In the genomic region with DNA sequence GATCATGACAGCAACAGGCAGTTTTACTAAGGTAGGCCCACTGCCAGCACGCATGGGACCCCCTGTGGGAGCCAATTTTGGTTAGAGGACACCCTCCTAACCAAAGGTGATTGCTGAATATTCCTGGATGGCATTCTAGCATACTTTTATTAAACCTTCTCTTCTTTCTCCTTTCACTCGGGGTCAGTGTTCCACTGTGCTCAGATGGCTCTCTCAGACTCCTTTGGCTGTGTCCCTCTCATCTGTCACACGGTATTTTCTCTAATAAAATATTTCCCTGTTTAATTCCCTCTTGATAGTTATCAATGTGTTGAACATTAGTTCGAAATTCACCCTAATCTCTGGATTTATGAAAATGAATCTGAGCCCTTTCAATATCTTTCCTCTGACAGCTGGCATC, we compare ENCODE assay signal across 23 cellular contexts.
DNase-seq lines count a peak whose midpoint lies in the region; ATAC-seq, FAIRE-seq and TF ChIP-seq lines count a peak whose summit lies in the region.
"Had no signal": no experiment of that assay in that cellular context is flagged by ENCODE, and none has a peak within 500 bp of the region (broad histone marks: within the 10 kb centered on the region; RNA-seq: fewer than 3 reads in every experiment).

No MANE protein-coding gene starts in this region.

- H3K27me3 Mint-ChIP-seq in GM23338 (ENCODE audit: insufficient read depth, low read depth, poor library complexity) (no peaks in the 10 kb centered on the region), astrocyte (ENCODE audit: low read depth, unreplicated experiment) (no peaks in the 10 kb centered on the region), mesothelial cell of epicardium (ENCODE audit: low read depth) (no peaks in the 10 kb centered on the region)
- H3K27me3 Mint-ChIP-seq: CD4-positive, alpha-beta T cell had no signal

- H3K9ac ChIP-seq in astrocyte (ENCODE audit: low read length) (peak overlapping the region; percentile 76), skeletal muscle satellite cell (ENCODE audit: low read depth, low read length) (no peak overlapping the region)

- H3K4me3 Mint-ChIP-seq in GM23338 (no peak overlapping the region), astrocyte (ENCODE audit: unreplicated experiment) (no peak overlapping the region), mesothelial cell of epicardium (no peak overlapping the region)
- H3K4me3 Mint-ChIP-seq: CD4-positive, alpha-beta T cell; HFFc6 had no signal

- H3K27ac Mint-ChIP-seq in GM23338 = no peak overlapping the region
- H3K27ac Mint-ChIP-seq in astrocyte (ENCODE audit: unreplicated experiment) = peak overlapping the region; percentile 90
- H3K27ac Mint-ChIP-seq in mesothelial cell of epicardium = peak overlapping the region; percentile 68
- H3K27ac Mint-ChIP-seq: CD4-positive, alpha-beta T cell; HFFc6 had no signal

- H3K9me2 ChIP-seq in GM23338 (ENCODE audit: insufficient read depth) = no peaks in the 10 kb centered on the region

- H3K27me3 ChIP-seq in GM23338 (ENCODE audit: insufficient read depth) (no peaks in the 10 kb centered on the region), astrocyte (ENCODE audit: insufficient read depth, low read length) (no peaks in the 10 kb centered on the region), skeletal muscle satellite cell (ENCODE audit: control insufficient read depth, insufficient read depth, low read length) (no peaks in the 10 kb centered on the region)
- H3K27me3 ChIP-seq: SJSA1 had no signal

- H3K36me3 ChIP-seq in GM23338 (ENCODE audit: insufficient read depth) (no peaks in the 10 kb centered on the region), astrocyte (ENCODE audit: insufficient read depth, low read length) (no peaks in the 10 kb centered on the region), skeletal muscle satellite cell (ENCODE audit: insufficient read depth, low read length) (no peaks in the 10 kb centered on the region)
- H3K36me3 ChIP-seq: SJSA1 had no signal

- no peaks in the 10 kb centered on the region for H3F3A ChIP-seq in GM23338 (replicated peaks; ENCODE audit: low read depth)

- H3K36me3 Mint-ChIP-seq in GM23338 (ENCODE audit: low read depth) (no peaks in the 10 kb centered on the region), astrocyte (ENCODE audit: low read depth, unreplicated experiment) (no peaks in the 10 kb centered on the region), mesothelial cell of epicardium (no peaks in the 10 kb centered on the region)

- no peak for FAIRE-seq in astrocyte (lab: Jason Lieb, UNC)
- FAIRE-seq: HTR-8/SVneo had no signal

- H4K20me1 ChIP-seq in GM23338 (replicated peaks; ENCODE audit: insufficient read depth) (no peaks in the 10 kb centered on the region), astrocyte (ENCODE audit: insufficient read depth, low read length) (no peaks in the 10 kb centered on the region)

- H3K4me1 Mint-ChIP-seq in GM23338 = peaks cover 4% of the 10 kb centered on the region; the same call in 2 of the 3 replicates
- H3K4me1 Mint-ChIP-seq in astrocyte (ENCODE audit: low read depth, unreplicated experiment) = peaks cover 25% of the 10 kb centered on the region
- peaks cover 18% of the 10 kb centered on the region for H3K4me1 Mint-ChIP-seq in mesothelial cell of epicardium

- no peaks in the 10 kb centered on the region for H3K9me3 Mint-ChIP-seq in GM23338
- H3K9me3 Mint-ChIP-seq in astrocyte (ENCODE audit: unreplicated experiment) = no peaks in the 10 kb centered on the region
- no peaks in the 10 kb centered on the region for H3K9me3 Mint-ChIP-seq in mesothelial cell of epicardium

- H2AFZ ChIP-seq in GM23338 = peak overlapping the region; percentile 79; the same call in 1 of the 2 replicates
- H2AFZ ChIP-seq in astrocyte (ENCODE audit: low read depth, low read length) = peak overlapping the region; percentile 88

- H3K9me3 ChIP-seq in astrocyte (ENCODE audit: insufficient read depth, low read depth, low read length) (no peaks in the 10 kb centered on the region), skeletal muscle satellite cell (replicated peaks; ENCODE audit: low read length) (no peaks in the 10 kb centered on the region)
- H3K9me3 ChIP-seq: SJSA1 had no signal

- ATAC-seq in GM23338 (no peak; the same call in 2 of the 3 replicates), HG03159 (IDR thresholded peaks at IDR 0.05; ENCODE audit: unreplicated experiment) (no peak)
- ATAC-seq: Right ventricle myocardium inferior had no signal

- H3K4me1 ChIP-seq in GM23338 (ENCODE audit: insufficient read depth) (peaks cover 6% of the 10 kb centered on the region; the same call in 1 of the 2 replicates), astrocyte (ENCODE audit: insufficient read depth, low read length) (peaks cover 10% of the 10 kb centered on the region), skeletal muscle satellite cell (ENCODE audit: control insufficient read depth, insufficient read depth, low read length) (peaks cover 3% of the 10 kb centered on the region)
- H3K4me1 ChIP-seq: SJSA1 had no signal

- no peaks in the 10 kb centered on the region for H3K79me2 ChIP-seq in GM23338 (replicated peaks; ENCODE audit: insufficient read depth)
- H3K79me2 ChIP-seq in astrocyte (ENCODE audit: insufficient read depth, low read length) = no peaks in the 10 kb centered on the region

- H3K27ac ChIP-seq in GM23338 (ENCODE audit: low read depth) (no peak overlapping the region), astrocyte (ENCODE audit: low read depth, low read length) (no peak overlapping the region)
- H3K27ac ChIP-seq: SJSA1 had no signal

- H3K4me2 ChIP-seq in GM23338 = no peak overlapping the region
- peak overlapping the region; percentile 89 for H3K4me2 ChIP-seq in astrocyte (ENCODE audit: low read length)
- H3K4me2 ChIP-seq in skeletal muscle satellite cell (ENCODE audit: low read length) = peak overlapping the region; percentile 55

- TF ChIP-seq CTCF in GM23338 (conservative IDR thresholded peaks at IDR 0.05; ENCODE audit: low read depth in 2 of 2) (no peak), astrocyte (IDR thresholded peaks at IDR 0.05; ENCODE audit: insufficient read depth, low read depth, low read length) (no peak), mesothelial cell of epicardium (IDR thresholded peaks at IDR 0.05; ENCODE audit: unreplicated experiment) (no peak)

- H3K4me3 ChIP-seq in GM23338 (no peak overlapping the region), astrocyte (ENCODE audit: insufficient read depth, low read depth, low read length) (no peak overlapping the region), skeletal muscle satellite cell (ENCODE audit: low read length) (no peak overlapping the region)
- H3K4me3 ChIP-seq: SJSA1 had no signal

- DNase-seq in GM23338 (ENCODE audit: low spot score) = no peak
- DNase-seq in astrocyte (ENCODE audit: low read depth) = no peak
- DNase-seq in mesothelial cell of epicardium (ENCODE audit: low spot score in 2 of 2, unreplicated experiment in 2 of 2) = no peak
- DNase-seq in T-helper 1 cell = no peak
- DNase-seq in stimulated activated CD4-positive, alpha-beta T cell treated with anti-CD3 and anti-CD28 coated beads, Interleukin-15, amount 100 ng/mL, for 24 hours = no peak
- DNase-seq in NCI-H2107 treated with DMSO at 0.1 percent for 48 hours (lab: John Stamatoyannopoulos, UW; ENCODE audit: unreplicated experiment) = no peak
- DNase-seq: CD4-positive, alpha-beta T cell; COR-L47; DMS79; H7; HFFc6; KG1; NCI-H1105; NCI-H146; NCI-H2029; NCI-H2171; NCI-H524 treated with DMSO at 0.1 percent for 48 hours; NCI-H82 had no signal
